8 cellular contexts compared by ENCODE assay signal in the genomic region with DNA sequence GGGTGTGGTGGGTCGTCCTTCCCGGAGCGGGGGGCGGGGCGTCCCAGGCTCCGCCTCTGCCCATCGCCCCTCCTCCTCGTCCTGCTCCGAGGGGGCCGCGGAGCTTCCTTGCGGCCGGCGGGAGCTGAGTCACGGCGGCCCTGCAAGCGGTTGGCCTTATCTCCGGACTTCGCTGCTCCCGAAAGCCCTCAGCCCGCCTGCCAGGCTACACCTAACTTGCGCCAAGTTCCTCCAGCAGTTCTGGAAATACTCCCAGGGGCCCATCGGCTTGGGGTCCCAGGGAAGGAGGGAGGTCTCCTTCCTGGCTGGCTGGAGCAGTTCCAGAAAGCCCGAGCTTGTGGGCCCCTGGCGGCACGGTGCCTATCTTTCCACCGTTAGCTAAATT. TPM values are rescaled to one million over a fixed set of nuclear protein-coding genes. Genes with fewer than 3 reads are reported as not detected.
DNase-seq lines count a peak whose midpoint lies in the region; ATAC-seq, FAIRE-seq and TF ChIP-seq lines count a peak whose summit lies in the region.

No MANE protein-coding gene starts in this region.

- TF ChIP-seq CTCF in WI38 (IDR thresholded peaks at IDR 0.05; ENCODE audit: low read depth, low read length) (no peak), kidney (IDR thresholded peaks at IDR 0.05; ENCODE audit: borderline replicate concordance, extremely low read depth, insufficient read depth) (no peak)

- no peak for FAIRE-seq in kidney (lab: Jason Lieb, UNC)

- peak; percentile 84 for ATAC-seq in HG02642 (IDR thresholded peaks at IDR 0.05; ENCODE audit: poor library complexity, unreplicated experiment)

- H3K27ac ChIP-seq in kidney (ENCODE audit: low read depth in 2 of 2, low read length in 2 of 2) = peak overlapping the region; percentile 91 to 98

- DNase-seq in NCI-H1092 treated with DMSO at 0.1 percent for 48 hours (lab: John Stamatoyannopoulos, UW) (peak; percentile 27), NCI-H1092 (lab: John Stamatoyannopoulos, UW) (no peak), NCI-H146 treated with DMSO at 0.1 percent for 48 hours (lab: John Stamatoyannopoulos, UW; ENCODE audit: unreplicated experiment) (peak; percentile 12), cerebellum (ENCODE audit: low spot score) (peak; percentile 80), kidney (peak; percentile 97)
- peak; percentile 71 for DNase-seq in stimulated activated CD4-positive, alpha-beta T cell treated with anti-CD3 and anti-CD28 coated beads, Interleukin-15, amount 100 ng/mL, for 24 hours

- no peaks in the 10 kb centered on the region for H3K9me3 ChIP-seq in kidney (ENCODE audit: control insufficient read depth in 1 of 2, low read length in 2 of 2)

- peaks cover 14 to 17% of the 10 kb centered on the region in 2 donors for H3K4me1 ChIP-seq in kidney (ENCODE audit: control insufficient read depth in 1 of 2, insufficient read depth in 1 of 2, low read depth in 1 of 2, low read length in 2 of 2)

- H3K4me3 ChIP-seq in WI38 (ENCODE audit: low read depth, low read length) (peak overlapping the region; percentile 59), kidney (ENCODE audit: low read length in 2 of 2) (peak overlapping the region; percentile 61 to 74)

- H3K9ac ChIP-seq in kidney (ENCODE audit: low read length in 2 of 2) = peak overlapping the region; percentile 54 to 76

- no peaks in the 10 kb centered on the region for H3K36me3 ChIP-seq in kidney (ENCODE audit: control insufficient read depth in 1 of 2, insufficient read depth in 2 of 2, low read length in 2 of 2)

- intact Hi-C loops in kidney (cut with DNase I) = no loop called here

RNA-seq across cellular contexts. Expression of a gene that starts 54.2 kb away (rescaled TPM):
- 26.9 TPM for total RNA-seq in cerebellum
- total RNA-seq in kidney = 19.0 TPM
- polyA plus RNA-seq in kidney (ENCODE audit: insufficient read depth, low read depth, low replicate concordance) = 38.2 TPM

RNA-seq across cellular contexts. Expression of a gene that starts 59.6 kb away (rescaled TPM):
- total RNA-seq in cerebellum = 4.5 TPM
- 99.6 TPM for total RNA-seq in kidney
- 9.2 TPM for polyA plus RNA-seq in kidney (ENCODE audit: insufficient read depth, low read depth, low replicate concordance)

Comparison
In these comparisons a context has a peak if more than half of its experiments do, and no peak if none do; other contexts are left out.
1. RNA of a gene that starts 59.6 kb away (total RNA-seq): 99.6 TPM in kidney (single experiment); 4.5 TPM in cerebellum (single experiment); every median in the first group is over 10 times any median in the second.